Comparison of ENCODE assay signal across 26 cellular contexts in genomic region chr2:42219160-42219559, GRCh38. TPM values are rescaled to one million over a fixed set of nuclear protein-coding genes. Genes with fewer than 3 reads are reported as not detected.
DNase-seq lines count a peak whose midpoint lies in the region; ATAC-seq, FAIRE-seq and TF ChIP-seq lines count a peak whose summit lies in the region.
"Had no signal": no experiment of that assay in that cellular context is flagged by ENCODE, and none has a peak within 500 bp of the region (broad histone marks: within the 10 kb centered on the region; RNA-seq: fewer than 3 reads in every experiment).

No MANE protein-coding gene starts in this region.

- H4K91ac ChIP-seq in H9 (ENCODE audit: insufficient read length, low read depth, low read length): no peak overlapping the region

- peaks cover 13 to 42% of the 10 kb centered on the region in 2 experiments for H3K36me3 ChIP-seq in HepG2 (replicated peaks in 1 of 2; ENCODE audit: control insufficient read depth in 1 of 2, insufficient read depth in 2 of 2, low read length in 2 of 2)
- H3K36me3 ChIP-seq in right lobe of liver: no peaks in the 10 kb centered on the region

- H3K4me1 ChIP-seq in HepG2 (ENCODE audit: insufficient read depth, low read length): peaks cover 100% of the 10 kb centered on the region
- no peaks in the 10 kb centered on the region for H3K4me1 ChIP-seq in right lobe of liver
- H3K4me1 ChIP-seq in H9 (ENCODE audit: insufficient read depth, low read length): no peaks in the 10 kb centered on the region

- TF ChIP-seq RAD21 in HepG2 (CRISPR knock-in tag; IDR thresholded peaks at IDR 0.05): no peak

- H3K9me3 ChIP-seq in HepG2 (ENCODE audit: low read length) (no peaks in the 10 kb centered on the region), right lobe of liver (no peaks in the 10 kb centered on the region), H9 (ENCODE audit: control insufficient read depth, low read depth, low read length) (no peaks in the 10 kb centered on the region)
- H3K9me3 ChIP-seq: A549, BE2C had no signal

- ATAC-seq in HepG2 (peak; percentile 21; the same call in 2 of the 3 replicates), right lobe of liver (no peak)
- no peak for ATAC-seq in effector memory CD8-positive, alpha-beta T cell (replicated peaks)
- no peak for ATAC-seq in stimulated activated memory B cell treated with anti-CD40 and anti-IgM and Interleukin-4, amounts not matched to agents 10 μg/mL and 1 μg/mL and 100 μg/mL, for 72 hours
- ATAC-seq: A549, GM12878, HCT116 had no signal

- no peak overlapping the region for H3K4ac ChIP-seq in H9 (ENCODE audit: low read depth, low read length)

- H2BK20ac ChIP-seq in H9 (ENCODE audit: low read depth, low read length, poor library complexity, severe bottlenecking): no peak overlapping the region

- no peak overlapping the region for H4K8ac ChIP-seq in H9 (replicated peaks; ENCODE audit: insufficient read length, low read depth, low read length)

- no peaks in the 10 kb centered on the region for H3K23me2 ChIP-seq in H9 (ENCODE audit: insufficient read length, low read depth, low read length, poor library complexity, severe bottlenecking)

- CTCF ChIA-PET in HepG2 (lab: Yijun Ruan, JAX; ENCODE audit: low intra/inter-chr PET ratio, low total read pairs): no interaction called here

- DNase-seq in HepG2 (ENCODE audit: low spot score) (no peak), right lobe of liver (no peak), H9 (no peak), NCI-H1694 (lab: John Stamatoyannopoulos, UW) (no peak)
- DNase-seq in effector memory CD8-positive, alpha-beta T cell: no peak
- DNase-seq: 8988T; ACHN; AML-193; BE2C; CD4-positive, alpha-beta T cell; CD8-positive, alpha-beta memory T cell; DMS 273 treated with DMSO at 0.1 percent for 48 hours; DMS79; EL; GDM1; GM23248; H7 had no signal

- TF ChIP-seq EP300 in HepG2 (IDR thresholded peaks at IDR 0.05; ENCODE audit: low read depth in 2 of 2, low read length in 2 of 2) (no peak), HepG2 (CRISPR knock-in tag; IDR thresholded peaks at IDR 0.05; ENCODE audit: borderline replicate concordance) (no peak)

- no peak overlapping the region for H3K4me3 Mint-ChIP-seq in effector memory CD8-positive, alpha-beta T cell
- no peak overlapping the region for H3K4me3 Mint-ChIP-seq in stimulated activated memory B cell treated with anti-CD40 and anti-IgM and Interleukin-4, amounts not matched to agents 10 μg/mL and 1 μg/mL and 100 μg/mL, for 72 hours
- H3K4me3 Mint-ChIP-seq in H9: no peak overlapping the region
- H3K4me3 Mint-ChIP-seq: CD14-positive monocyte had no signal

- H3K27me3 ChIP-seq in HepG2 (ENCODE audit: control insufficient read depth in 1 of 2, insufficient read depth in 2 of 2, low read length in 2 of 2): no peaks in the 10 kb centered on the region
- no peaks in the 10 kb centered on the region for H3K27me3 ChIP-seq in right lobe of liver
- no peaks in the 10 kb centered on the region for H3K27me3 ChIP-seq in H9 (ENCODE audit: insufficient read depth, low read length)
- H3K27me3 ChIP-seq: BE2C; BLaER1 treated with 17β-estradiol and CSF1 and Interleukin-3, amounts not matched to agents 10 nM and 100 nM had no signal

- no peak overlapping the region for H3K56ac ChIP-seq in H9 (ENCODE audit: insufficient read length, low read depth, low read length)

- peaks cover 57% of the 10 kb centered on the region for H3K36me3 Mint-ChIP-seq in effector memory CD8-positive, alpha-beta T cell (ENCODE audit: insufficient read depth)
- peaks cover 15% of the 10 kb centered on the region for H3K36me3 Mint-ChIP-seq in stimulated activated memory B cell treated with anti-CD40 and anti-IgM and Interleukin-4, amounts not matched to agents 10 μg/mL and 1 μg/mL and 100 μg/mL, for 72 hours
- H3K36me3 Mint-ChIP-seq in H9 (ENCODE audit: insufficient read depth in 1 of 3, low read depth in 3 of 3): peaks cover 0 to 13% (median 4%) of the 10 kb centered on the region in 3 experiments; a peak in 3 of 7 replicates

- H2BK120ac ChIP-seq in H9 (ENCODE audit: low read depth, low read length, poor library complexity, severe bottlenecking): no peak overlapping the region

- H2BK12ac ChIP-seq in H9 (ENCODE audit: insufficient read length, low read depth, low read length): no peak overlapping the region

- H3K18ac ChIP-seq in H9 (ENCODE audit: insufficient read length, low read depth, low read length): no peak overlapping the region

- no peak overlapping the region for H3K4me3 ChIP-seq in HepG2 (replicated peaks in 1 of 3; ENCODE audit: insufficient read depth in 1 of 3, low read depth in 2 of 3, low read length in 3 of 3)
- no peak overlapping the region for H3K4me3 ChIP-seq in right lobe of liver
- H3K4me3 ChIP-seq: A549; BLaER1 treated with 17β-estradiol and CSF1 and Interleukin-3, amounts not matched to agents 10 nM and 100 nM; GM12878; GM23248 had no signal

- no peak overlapping the region for H3T11ph ChIP-seq in H9 (ENCODE audit: low read length)

- H3K9me3 Mint-ChIP-seq in effector memory CD8-positive, alpha-beta T cell: no peaks in the 10 kb centered on the region
- no peaks in the 10 kb centered on the region for H3K9me3 Mint-ChIP-seq in stimulated activated memory B cell treated with anti-CD40 and anti-IgM and Interleukin-4, amounts not matched to agents 10 μg/mL and 1 μg/mL and 100 μg/mL, for 72 hours
- no peaks in the 10 kb centered on the region for H3K9me3 Mint-ChIP-seq in H9
- H3K9me3 Mint-ChIP-seq: CD4-positive, alpha-beta T cell; CD8-positive, alpha-beta memory T cell had no signal

- no peak overlapping the region for H2AFZ ChIP-seq in HepG2 (ENCODE audit: low read length)
- H2AFZ ChIP-seq in H9 (ENCODE audit: low read length): no peak overlapping the region
- H2AFZ ChIP-seq: GM23248 had no signal

- intact Hi-C loops in HepG2 (cut with micrococcal nuclease; ENCODE audit: unreplicated experiment): no loop called here
- intact Hi-C loops in right lobe of liver (cut with DNase I): no loop called here

- H4K20me1 ChIP-seq in HepG2 (ENCODE audit: insufficient read depth, low read length): peaks cover 99% of the 10 kb centered on the region
- H4K20me1 ChIP-seq in H9 (ENCODE audit: control insufficient read depth, insufficient read depth, insufficient read length): no peaks in the 10 kb centered on the region

- H3K4me2 ChIP-seq in HepG2 (ENCODE audit: low read depth, low read length) (no peak overlapping the region), H9 (ENCODE audit: insufficient read depth, insufficient read length, low read length) (no peak overlapping the region)
- H3K4me2 ChIP-seq: A549; BLaER1 treated with 17β-estradiol and CSF1 and Interleukin-3, amounts not matched to agents 10 nM and 100 nM had no signal

- H3K79me1 ChIP-seq in H9 (ENCODE audit: insufficient read depth, low read depth, low read length, poor library complexity, severe bottlenecking): peaks cover 5% of the 10 kb centered on the region

- peak overlapping the region; percentile 0 to 80 for H3K27ac Mint-ChIP-seq in effector memory CD8-positive, alpha-beta T cell
- H3K27ac Mint-ChIP-seq in stimulated activated memory B cell treated with anti-CD40 and anti-IgM and Interleukin-4, amounts not matched to agents 10 μg/mL and 1 μg/mL and 100 μg/mL, for 72 hours: peak overlapping the region; percentile 14
- no peak overlapping the region; a peak in 1 of 7 replicates for H3K27ac Mint-ChIP-seq in H9
- H3K27ac Mint-ChIP-seq: CD14-positive monocyte; CD4-positive, alpha-beta T cell had no signal

- H2BK15ac ChIP-seq in H9 (ENCODE audit: low read depth, low read length): no peak overlapping the region

- TF ChIP-seq CTCF in HepG2 (CRISPR knock-in tag; IDR thresholded peaks at IDR 0.05) (no peak), right lobe of liver (IDR thresholded peaks at IDR 0.05) (no peak), H9 (conservative IDR thresholded peaks at IDR 0.05) (no peak)

- no peak overlapping the region for H2AK5ac ChIP-seq in H9 (ENCODE audit: insufficient read length, low read length)

- H3K79me2 ChIP-seq in HepG2 (ENCODE audit: insufficient read depth, low read length) (peaks cover 99% of the 10 kb centered on the region), H9 (ENCODE audit: insufficient read depth, low read length) (peaks cover 6% of the 10 kb centered on the region; the same call in 1 of the 2 replicates)

- TF ChIP-seq POLR2A in HepG2 (IDR thresholded peaks at IDR 0.05; ENCODE audit: insufficient read depth in 1 of 2, low read depth in 2 of 2, low read length in 2 of 2) (no peak), right lobe of liver (IDR thresholded peaks at IDR 0.05) (no peak)

- POLR2A ChIA-PET in HepG2 (lab: Yijun Ruan, JAX): no interaction called here

- no peak for FAIRE-seq in HepG2 (lab: Jason Lieb, UNC)
- FAIRE-seq: A549, D721Med, GM12878, GM19239, H1 had no signal

- H3K4me1 Mint-ChIP-seq in effector memory CD8-positive, alpha-beta T cell (ENCODE audit: low read depth in 2 of 2): peaks cover 40 to 73% of the 10 kb centered on the region in 2 donors
- peaks cover 44% of the 10 kb centered on the region for H3K4me1 Mint-ChIP-seq in stimulated activated memory B cell treated with anti-CD40 and anti-IgM and Interleukin-4, amounts not matched to agents 10 μg/mL and 1 μg/mL and 100 μg/mL, for 72 hours
- peaks cover 8 to 13% of the 10 kb centered on the region in 2 experiments for H3K4me1 Mint-ChIP-seq in H9

- H3K27me3 Mint-ChIP-seq in effector memory CD8-positive, alpha-beta T cell: no peaks in the 10 kb centered on the region
- no peaks in the 10 kb centered on the region for H3K27me3 Mint-ChIP-seq in stimulated activated memory B cell treated with anti-CD40 and anti-IgM and Interleukin-4, amounts not matched to agents 10 μg/mL and 1 μg/mL and 100 μg/mL, for 72 hours
- no peaks in the 10 kb centered on the region for H3K27me3 Mint-ChIP-seq in H9 (ENCODE audit: low read depth)
- H3K27me3 Mint-ChIP-seq: CD4-positive, alpha-beta T cell; CD8-positive, alpha-beta memory T cell had no signal

- H3K9ac ChIP-seq in HepG2 (ENCODE audit: insufficient read depth, low read depth, low read length) (no peak overlapping the region), H9 (ENCODE audit: extremely low read depth, insufficient read length, low read length) (no peak overlapping the region)
- H3K9ac ChIP-seq: BLaER1 treated with 17β-estradiol and CSF1 and Interleukin-3, amounts not matched to agents 10 nM and 100 nM; GM23248 had no signal

- no peak overlapping the region for H3K23ac ChIP-seq in H9 (ENCODE audit: insufficient read length, low read depth, low read length)

- no peak overlapping the region for H3K27ac ChIP-seq in HepG2 (ENCODE audit: extremely low read length, insufficient read depth, low read length)
- no peak overlapping the region for H3K27ac ChIP-seq in right lobe of liver
- H3K27ac ChIP-seq in H9 (ENCODE audit: insufficient read length, low read depth, low read length): no peak overlapping the region
- H3K27ac ChIP-seq: BLaER1 treated with 17β-estradiol and CSF1 and Interleukin-3, amounts not matched to agents 10 nM and 100 nM; GM23248 had no signal

- no peak overlapping the region for H4K5ac ChIP-seq in H9 (ENCODE audit: insufficient read length, low read depth, low read length)

- in situ Hi-C loops in HepG2 (cut with HindIII; ENCODE audit: extremely low pct_ligation_motif_present, low pct_unique_long_range_greater_than_20kb): no loop called here

- no peak overlapping the region for H2BK5ac ChIP-seq in H9 (ENCODE audit: insufficient read length, low read length)

- no TSS peak for BruUV-seq in HepG2 (replicated peaks; lab: Mats Ljungman, UMichigan)

- H3K14ac ChIP-seq in H9 (ENCODE audit: insufficient read depth, low read length): no peak overlapping the region

- WGBS in HepG2 (ENCODE audit: low lambda C conversion rate): 71% methylated on average over 3 of the region's 3 CpGs
- WGBS in right lobe of liver (ENCODE audit: insufficient coverage, low coverage, low lambda C conversion rate, missing lambda C conversion rate): 78% methylated on average over 3 of the region's 3 CpGs
- WGBS in H9 (ENCODE audit: extremely low coverage, insufficient read length, low lambda C conversion rate): no CpG with 5 or more reads among the region's 3 CpGs

RNA-seq across cellular contexts. Expression of gene EML4, which starts 50.0 kb away (rescaled TPM):
- total RNA-seq in HepG2 (2016; rRNA removed; fragmentation: Illumina TruSeq; extraction: Trizol): 243 and 362 TPM in 2 replicates
- 33.1 and 38.2 TPM in 2 replicates for total RNA-seq in HepG2 (2016; cell fraction: cytosol; rRNA removed; fragmentation: Illumina TruSeq; extraction: Trizol; ENCODE audit: low read depth)
- total RNA-seq in HepG2 (2016; cell fraction: insoluble cytoplasmic fraction; rRNA removed; fragmentation: Illumina TruSeq; extraction: Trizol): 236 and 353 TPM in 2 replicates
- 84.2 and 89.8 TPM in 2 replicates for total RNA-seq in HepG2 (2016; cell fraction: membrane; rRNA removed; fragmentation: Illumina TruSeq; extraction: Trizol)
- total RNA-seq in HepG2 (2016; cell fraction: nucleus; rRNA removed; fragmentation: Illumina TruSeq; extraction: Trizol): 261 and 283 TPM in 2 replicates
- 355 and 476 TPM in 2 replicates for polyA plus RNA-seq in HepG2 (2011; rRNA removed)
- polyA plus RNA-seq in HepG2 (2011; cell fraction: cytosol; rRNA removed): 199 and 296 TPM in 2 replicates
- polyA plus RNA-seq in HepG2 (2011; cell fraction: nucleus; rRNA removed): 364 and 369 TPM in 2 replicates
- 244 and 400 TPM in 2 replicates for polyA plus RNA-seq in HepG2 (2012)
- polyA plus RNA-seq in HepG2 (2016; cell fraction: cytosol; fragmentation: Illumina TruSeq; extraction: Trizol; ENCODE audit: low read depth): 6.9 and 8.0 TPM in 2 replicates
- 247 and 266 TPM in 2 replicates for polyA plus RNA-seq in HepG2 (2016; cell fraction: insoluble cytoplasmic fraction; fragmentation: Illumina TruSeq; extraction: Trizol; ENCODE audit: low read depth)
- polyA plus RNA-seq in HepG2 (2016; cell fraction: membrane; fragmentation: Illumina TruSeq; extraction: Trizol; ENCODE audit: low read depth): 32.1 and 33.7 TPM in 2 replicates
- 219 and 231 TPM in 2 replicates for polyA plus RNA-seq in HepG2 (2016; cell fraction: nucleus; fragmentation: Illumina TruSeq; extraction: Trizol; ENCODE audit: insufficient read depth, low read depth)
- polyA minus RNA-seq in HepG2 (2011; rRNA and poly(A)+ RNA removed; ENCODE audit: low replicate concordance): 36.9 and 556 TPM in 2 replicates
- 400 and 421 TPM in 2 replicates for polyA minus RNA-seq in HepG2 (2011; cell fraction: cytosol; rRNA and poly(A)+ RNA removed)
- 1,279 and 1,350 TPM in 2 replicates for polyA minus RNA-seq in HepG2 (2011; cell fraction: nucleus; rRNA and poly(A)+ RNA removed)
- 10 to 100 TPM; 28.3 to 55.7 (median 36.7) TPM for total RNA-seq in right lobe of liver
- 62.8 and 68.6 TPM in 2 replicates for total RNA-seq in H9 (2021)

Comparison
In these comparisons a context has a peak if more than half of its experiments do, and no peak if none do; other contexts are left out.
1. H3K27ac Mint-ChIP-seq: peak in effector memory CD8-positive, alpha-beta T cell (2 of 2) and stimulated activated memory B cell treated with anti-CD40 and anti-IgM and Interleukin-4, amounts not matched to agents 10 μg/mL and 1 μg/mL and 100 μg/mL, for 72 hours (single experiment); none in H9 (0 of 3).